Comparison of ENCODE assay signal across 9 cellular contexts in genomic region chr3:107271787-107272387, GRCh38.
DNase-seq lines count a peak whose midpoint lies in the region; ATAC-seq and TF ChIP-seq lines count a peak whose summit lies in the region.
"Had no signal": no experiment of that assay in that cellular context is flagged by ENCODE, and none has a peak within 500 bp of the region (broad histone marks: within the 10 kb centered on the region; RNA-seq: fewer than 3 reads in every experiment).

No MANE protein-coding gene starts in this region.

- H3K27me3 ChIP-seq in Karpas-422 (ENCODE audit: low read length) (no peaks in the 10 kb centered on the region), neural cell (ENCODE audit: insufficient read depth, low read depth, low read length) (no peaks in the 10 kb centered on the region)
- H3K27me3 ChIP-seq: SJSA1 had no signal

- H3K27ac ChIP-seq in Karpas-422 (ENCODE audit: low read length) (no peak overlapping the region), RWPE1 (no peak overlapping the region), neural cell (ENCODE audit: low read length) (no peak overlapping the region)
- H3K27ac ChIP-seq: SJSA1 had no signal

- no peaks in the 10 kb centered on the region for H3K4me1 ChIP-seq in Karpas-422 (ENCODE audit: low read length)
- H3K4me1 ChIP-seq: SJSA1 had no signal

- ATAC-seq in GM21367 (IDR thresholded peaks at IDR 0.05; ENCODE audit: unreplicated experiment): peak; percentile 64

- no peak for TF ChIP-seq EP300 in neural cell (conservative IDR thresholded peaks at IDR 0.05; ENCODE audit: poor library complexity, severe bottlenecking)

- H3K36me3 ChIP-seq in Karpas-422 (ENCODE audit: insufficient read depth, low read length) (no peaks in the 10 kb centered on the region), neural cell (ENCODE audit: insufficient read depth, low read length) (no peaks in the 10 kb centered on the region)
- H3K36me3 ChIP-seq: SJSA1 had no signal

- H4K20me1 ChIP-seq in Karpas-422 (ENCODE audit: insufficient read depth, low read depth, low read length) (no peaks in the 10 kb centered on the region), neural cell (ENCODE audit: insufficient read depth) (no peaks in the 10 kb centered on the region)

- TF ChIP-seq CTCF in RWPE1 (conservative IDR thresholded peaks at IDR 0.05; ENCODE audit: low read depth) (peak; percentile 80), neural cell (IDR thresholded peaks at IDR 0.05; ENCODE audit: poor library complexity, severe bottlenecking) (peak; percentile 88)

- no peak for TF ChIP-seq POLR2A in erythroblast (IDR thresholded peaks at IDR 0.05; ENCODE audit: low read length)

- H3F3A ChIP-seq in neural cell (ENCODE audit: insufficient read depth, low read length, poor library complexity, severe bottlenecking): no peaks in the 10 kb centered on the region

- H2AFZ ChIP-seq in Karpas-422 (ENCODE audit: low read length): no peak overlapping the region
- H2AFZ ChIP-seq in neural cell (ENCODE audit: low read depth, low read length): peak overlapping the region; percentile 12

- H3K9me2 ChIP-seq in Karpas-422 (replicated peaks; ENCODE audit: insufficient read depth, low read length): no peaks in the 10 kb centered on the region
- no peaks in the 10 kb centered on the region for H3K9me2 ChIP-seq in neural cell (ENCODE audit: insufficient read depth, low read length)

- DNase-seq in DMS 273 (lab: John Stamatoyannopoulos, UW; ENCODE audit: unreplicated experiment) (peak; percentile 66), Karpas-422 (peak; percentile 80), RWPE1 (ENCODE audit: low spot score) (peak; percentile 41), erythroblast (lab: John Stamatoyannopoulos, UW) (peak; percentile 44 to 52)
- no peak for DNase-seq in activated CD8-positive, alpha-beta memory T cell treated with anti-CD3 and anti-CD28 coated beads for 24 hours
- no peak for DNase-seq in activated T-cell treated with anti-CD3 and anti-CD28 coated beads, Interleukin-2, amount 50 U/mL, for 48 hours

- no peak overlapping the region for H3K4me3 ChIP-seq in Karpas-422 (ENCODE audit: low read length)
- H3K4me3 ChIP-seq in neural cell (ENCODE audit: low read length): no peak overlapping the region
- H3K4me3 ChIP-seq: SJSA1 had no signal

- TF ChIP-seq RAD21 in neural cell (conservative IDR thresholded peaks at IDR 0.05): peak; percentile 83

- H3K79me2 ChIP-seq in Karpas-422 (ENCODE audit: low read length) (no peaks in the 10 kb centered on the region), neural cell (replicated peaks; ENCODE audit: insufficient read depth, low read length) (no peaks in the 10 kb centered on the region)

- H3K9ac ChIP-seq in Karpas-422 (ENCODE audit: low read length): no peak overlapping the region
- H3K9ac ChIP-seq in neural cell (ENCODE audit: low read length): no peak overlapping the region

- POLR2A ChIA-PET in RWPE1 (lab: Yijun Ruan, JAX; ENCODE audit: low non-redundant PET): no interaction called here

- H3K4me2 ChIP-seq in Karpas-422 (ENCODE audit: low read depth, low read length, poor library complexity, severe bottlenecking) (no peak overlapping the region), neural cell (ENCODE audit: low read length) (no peak overlapping the region)

- CTCF ChIA-PET in RWPE1 (lab: Yijun Ruan, JAX): interaction anchor here (0.6 to 1.4 kb wide), 21 partner anchors 9 to 673 kb away, joined by 3 to 13 read pairs (median 3); no protein-coding TSS in a partner anchor

- H3K9me3 ChIP-seq in Karpas-422 (ENCODE audit: low read length) (no peaks in the 10 kb centered on the region), neural cell (ENCODE audit: low read length) (no peaks in the 10 kb centered on the region)
- H3K9me3 ChIP-seq: SJSA1 had no signal

TF ChIP-seq in neural cell, 6 proteins besides CTCF, POLR2A, EP300 and RAD21:
- no peak for TF ChIP-seq TAF1 (IDR thresholded peaks at IDR 0.05; ENCODE audit: low read depth)
- peak; percentile 86 for TF ChIP-seq SMC3 (conservative IDR thresholded peaks at IDR 0.05; ENCODE audit: poor library complexity)

Comparison
In these comparisons a context has a peak if more than half of its experiments do, and no peak if none do; other contexts are left out.
1. DNase-seq: peak in DMS 273 (single experiment), Karpas-422 (single experiment), RWPE1 (single experiment) and erythroblast (2 of 2); none in activated CD8-positive, alpha-beta memory T cell treated with anti-CD3 and anti-CD28 coated beads for 24 hours (single experiment) and activated T-cell treated with anti-CD3 and anti-CD28 coated beads, Interleukin-2, amount 50 U/mL, for 48 hours (0 of 2).